Comparison of ENCODE assay signal across 14 cellular contexts in the genomic region with DNA sequence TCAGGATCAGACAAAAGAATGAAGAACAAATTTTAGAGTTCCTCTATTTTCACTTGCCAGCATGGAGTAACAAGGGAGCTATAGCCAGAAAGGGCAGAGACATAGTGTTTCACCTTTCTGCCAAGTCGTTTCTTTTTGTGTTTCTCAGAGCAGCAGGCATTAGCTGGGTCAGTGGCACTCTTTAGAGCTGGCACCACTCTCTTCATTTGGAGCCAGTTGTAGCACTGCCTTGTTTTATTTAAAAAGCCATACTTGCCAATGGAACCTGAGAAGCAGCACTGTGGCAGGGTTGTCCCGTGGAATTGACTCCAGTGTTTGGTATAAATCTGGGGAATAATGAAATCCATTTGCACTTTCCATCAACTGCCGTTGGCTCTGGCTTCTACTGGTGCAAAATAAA.
DNase-seq lines count a peak whose midpoint lies in the region; ATAC-seq lines count a peak whose summit lies in the region.
"Had no signal": no experiment of that assay in that cellular context is flagged by ENCODE, and none has a peak within 500 bp of the region (broad histone marks: within the 10 kb centered on the region; RNA-seq: fewer than 3 reads in every experiment).

No MANE protein-coding gene starts in this region.

- H3K27ac Mint-ChIP-seq in activated CD4-positive, alpha-beta memory T cell treated with anti-CD3 and anti-CD28 coated beads, Interleukin-2, amount 10 ng/mL, durations not matched to agents 7 days and 5 days, result no peak overlapping the region
- H3K27ac Mint-ChIP-seq: CD4-positive, CD25-positive, alpha-beta regulatory T cell had no signal

- no peaks in the 10 kb centered on the region for H3K27me3 Mint-ChIP-seq in activated CD4-positive, alpha-beta memory T cell treated with anti-CD3 and anti-CD28 coated beads, Interleukin-2, amount 10 ng/mL, durations not matched to agents 7 days and 5 days
- H3K27me3 Mint-ChIP-seq: CD4-positive, CD25-positive, alpha-beta regulatory T cell had no signal

- no peak for DNase-seq in Right ventricle myocardium inferior (ENCODE audit: missing footprints)
- no peak for DNase-seq in left cardiac atrium
- peak; percentile 1 for DNase-seq in cerebellum (ENCODE audit: low spot score)
- no peak for DNase-seq in left ventricle myocardium superior
- peak; percentile 42 for DNase-seq in pons (ENCODE audit: low spot score)
- no peak for DNase-seq in activated CD4-positive, alpha-beta memory T cell treated with anti-CD3 and anti-CD28 coated beads, Interleukin-2, amount 10 ng/mL, durations not matched to agents 7 days and 5 days
- no peak for DNase-seq in NCI-H2227 (lab: John Stamatoyannopoulos, UW; ENCODE audit: unreplicated experiment)
- DNase-seq: 8988T; AML-193; CD4-positive, CD25-positive, alpha-beta regulatory T cell; DMS53; GM23248; H7 had no signal

- no peaks in the 10 kb centered on the region for H3K36me3 Mint-ChIP-seq in activated CD4-positive, alpha-beta memory T cell treated with anti-CD3 and anti-CD28 coated beads, Interleukin-2, amount 10 ng/mL, durations not matched to agents 7 days and 5 days (ENCODE audit: low read depth)
- H3K36me3 Mint-ChIP-seq: CD4-positive, CD25-positive, alpha-beta regulatory T cell had no signal

- ATAC-seq in Right ventricle myocardium inferior (peak; percentile 93), left cardiac atrium (no peak), left ventricle myocardium superior (peak; percentile 96), HG02840 (IDR thresholded peaks at IDR 0.05; ENCODE audit: low FRiP score, unreplicated experiment) (no peak)

- H3K4me1 Mint-ChIP-seq in activated CD4-positive, alpha-beta memory T cell treated with anti-CD3 and anti-CD28 coated beads, Interleukin-2, amount 10 ng/mL, durations not matched to agents 7 days and 5 days, result no peaks in the 10 kb centered on the region
- H3K4me1 Mint-ChIP-seq: CD4-positive, CD25-positive, alpha-beta regulatory T cell had no signal

- CTCF ChIA-PET in activated CD4-positive, alpha-beta memory T cell treated with anti-CD3 and anti-CD28 coated beads, Interleukin-2, amount 10 ng/mL, durations not matched to agents 7 days and 5 days (lab: Charles Lee), result no interaction called here

- intact Hi-C loops in Right ventricle myocardium inferior (cut with DNase I), result no loop called here
- intact Hi-C loops in left cardiac atrium (cut with DNase I), result no loop called here
- intact Hi-C loops in left ventricle myocardium superior (cut with micrococcal nuclease), result no loop called here

- H3K9me3 Mint-ChIP-seq in activated CD4-positive, alpha-beta memory T cell treated with anti-CD3 and anti-CD28 coated beads, Interleukin-2, amount 10 ng/mL, durations not matched to agents 7 days and 5 days, result peaks cover 11% of the 10 kb centered on the region

- no peak overlapping the region for H3K4me3 Mint-ChIP-seq in activated CD4-positive, alpha-beta memory T cell treated with anti-CD3 and anti-CD28 coated beads, Interleukin-2, amount 10 ng/mL, durations not matched to agents 7 days and 5 days
- H3K4me3 Mint-ChIP-seq: CD4-positive, CD25-positive, alpha-beta regulatory T cell had no signal

- POLR2A ChIA-PET in activated CD4-positive, alpha-beta memory T cell treated with anti-CD3 and anti-CD28 coated beads, Interleukin-2, amount 10 ng/mL, durations not matched to agents 7 days and 5 days (lab: Charles Lee), result no interaction called here

Comparison
In these comparisons a context has a peak if more than half of its experiments do, and no peak if none do; other contexts are left out.
1. ATAC-seq: peak in Right ventricle myocardium inferior (single experiment) and left ventricle myocardium superior (single experiment); none in left cardiac atrium (0 of 2) and HG02840 (single experiment).
2. DNase-seq: peak in cerebellum (single experiment) and pons (single experiment); none in Right ventricle myocardium inferior (single experiment), left cardiac atrium (single experiment), left ventricle myocardium superior (single experiment), activated CD4-positive, alpha-beta memory T cell treated with anti-CD3 and anti-CD28 coated beads, Interleukin-2, amount 10 ng/mL, durations not matched to agents 7 days and 5 days (single experiment) and NCI-H2227 (single experiment).